In genomic region chr9:35717132-35717870, GRCh38 we compare ENCODE assay signal across 18 cellular contexts.
"Had no signal": no experiment of that assay in that cellular context is flagged by ENCODE, and none has a peak within 500 bp of the region (broad histone marks: within the 10 kb centered on the region; RNA-seq: fewer than 3 reads in every experiment).

No MANE protein-coding gene starts in this region.

- H3K4me1 ChIP-seq: adrenal gland, gastrocnemius medialis, right atrium auricular region, upper lobe of right lung had no signal

- H3K4me2 ChIP-seq: smooth muscle cell had no signal

- DNase-seq: activated CD4-positive, alpha-beta T cell treated with anti-CD3 and anti-CD28 coated beads, Interleukin-2, amount 10 ng/mL, durations not matched to agents 7 days and 5 days; activated CD8-positive, alpha-beta memory T cell treated with anti-CD3 and anti-CD28 coated beads for 24 hours; activated naive CD4-positive, alpha-beta T cell treated with anti-CD3 and anti-CD28 coated beads, Interleukin-2, amount 50 U/mL, for 16 hours; activated T-cell treated with anti-CD3 and anti-CD28 coated beads for 4 hours; adrenal gland; gastrocnemius medialis; left ventricle myocardium superior; posterior cingulate gyrus; stimulated activated naive CD4-positive, alpha-beta T cell treated with Interleukin-2 at 50 U/mL for 16 hours; T-helper 1 cell; upper lobe of right lung had no signal

- H3K27me3 ChIP-seq: adrenal gland, dorsolateral prefrontal cortex, gastrocnemius medialis, neutrophil, right atrium auricular region, upper lobe of right lung had no signal

- H3K9me3 ChIP-seq: adrenal gland, gastrocnemius medialis, right atrium auricular region, upper lobe of right lung had no signal

- FAIRE-seq: endometrium, keratinocyte had no signal

- H3K27ac ChIP-seq: adrenal gland, gastrocnemius medialis, neutrophil, right atrium auricular region, SK-N-MC, upper lobe of right lung had no signal

- ATAC-seq: gastrocnemius medialis, upper lobe of right lung had no signal

- H3K4me3 ChIP-seq: adrenal gland, dorsolateral prefrontal cortex, gastrocnemius medialis, right atrium auricular region, SK-N-MC, smooth muscle cell, upper lobe of right lung had no signal
